ENCODE assay signal across 14 cellular contexts in genomic region chr3:99639579-99639978, GRCh38. TPM values are rescaled to one million over a fixed set of nuclear protein-coding genes. Genes with fewer than 3 reads are reported as not detected.
A peak's percentile ranks its signal among the peaks of the same experiment; 100 is the strongest.
DNase-seq lines count a peak whose midpoint lies in the region; ATAC-seq and TF ChIP-seq lines count a peak whose summit lies in the region.
"Had no signal": no experiment of that assay in that cellular context is flagged by ENCODE, and none has a peak within 500 bp of the region (broad histone marks: within the 10 kb centered on the region; RNA-seq: fewer than 3 reads in every experiment).

No MANE protein-coding gene starts in this region.

- no peaks in the 10 kb centered on the region for H3K9me3 Mint-ChIP-seq in HFFc6

- H3K4me1 Mint-ChIP-seq in HFFc6 (ENCODE audit: low read depth): peaks cover 84% of the 10 kb centered on the region

- TF ChIP-seq POLR2A in GM18505 (IDR thresholded peaks at IDR 0.05; ENCODE audit: borderline replicate concordance, extremely low read depth, insufficient read depth, insufficient read length): no peak

- CTCF ChIA-PET in A673 (lab: Charles Lee): no interaction called here

- DNase-seq in A673 (ENCODE audit: low spot score) (peak; percentile 49), HFFc6 (no peak), astrocyte of the spinal cord (ENCODE audit: low read depth, low spot score) (no peak), lower lobe of right lung (no peak), medulla oblongata (ENCODE audit: extremely low spot score) (no peak)
- DNase-seq: activated CD8-positive, alpha-beta memory T cell treated with anti-CD3 and anti-CD28 coated beads, Interleukin-2, amount 50 U/mL, for 4 hours; head of caudate nucleus; NCI-H1436 treated with DMSO at 0.1 percent for 48 hours; nucleus accumbens had no signal

- H3K4me1 ChIP-seq in A673 (ENCODE audit: insufficient read depth, low read length, poor library complexity, severe bottlenecking) (peaks cover 9% of the 10 kb centered on the region), lower lobe of right lung (peaks cover 23% of the 10 kb centered on the region)

- TF ChIP-seq CTCF in A673 (conservative IDR thresholded peaks at IDR 0.05; ENCODE audit: low read depth, low read length) (no peak), HFFc6 (IDR thresholded peaks at IDR 0.05) (no peak), astrocyte of the spinal cord (IDR thresholded peaks at IDR 0.05; ENCODE audit: low read depth, low read length) (no peak), lower lobe of right lung (IDR thresholded peaks at IDR 0.05) (no peak)

- BruUV-seq in A673 (replicated peaks; lab: Mats Ljungman, UMichigan): no TSS peak

- intact Hi-C loops in A673 (cut with micrococcal nuclease; ENCODE audit: unreplicated experiment) (no loop called here), lower lobe of right lung (cut with DNase I) (no loop called here)

- no peaks in the 10 kb centered on the region for H3K36me3 Mint-ChIP-seq in HFFc6 (ENCODE audit: low read depth)

- H3K27ac ChIP-seq in A673 (ENCODE audit: low read depth, low read length, poor library complexity, severe bottlenecking) (no peak overlapping the region), lower lobe of right lung (peak overlapping the region; percentile 81)

- H3K27ac Mint-ChIP-seq in HFFc6: no peak overlapping the region; the same call in 1 of the 2 replicates
- H3K27ac Mint-ChIP-seq: B cell had no signal

- H3K4me3 ChIP-seq in A673 (ENCODE audit: low read depth, low read length, poor library complexity, severe bottlenecking) (no peak overlapping the region), astrocyte of the spinal cord (ENCODE audit: low read depth, low read length) (peak overlapping the region; percentile 75), lower lobe of right lung (peak overlapping the region; percentile 62)
- H3K4me3 ChIP-seq: lung had no signal

- ATAC-seq in lower lobe of right lung: peak; percentile 29 to 63
- no peak for ATAC-seq in GM19035 (IDR thresholded peaks at IDR 0.05; ENCODE audit: unreplicated experiment)
- no peak for ATAC-seq in GM21423 (IDR thresholded peaks at IDR 0.05; ENCODE audit: unreplicated experiment)
- ATAC-seq in GM18505 (IDR thresholded peaks at IDR 0.05; ENCODE audit: unreplicated experiment): no peak

- H3K27me3 Mint-ChIP-seq in HFFc6 (ENCODE audit: insufficient read depth): peaks cover 3% of the 10 kb centered on the region; the same call in 1 of the 2 replicates

- in situ Hi-C loops in astrocyte of the spinal cord (cut with HindIII; ENCODE audit: low sequenced_read_pairs): no loop called here

- H3K9me3 ChIP-seq in A673 (ENCODE audit: low read depth, low read length, poor library complexity, severe bottlenecking) (no peaks in the 10 kb centered on the region), lower lobe of right lung (no peaks in the 10 kb centered on the region)

- POLR2A ChIA-PET in A673 (lab: Charles Lee; ENCODE audit: low non-redundant PET): no interaction called here

- H3K4me3 Mint-ChIP-seq in HFFc6: peak overlapping the region; percentile 94
- H3K4me3 Mint-ChIP-seq: B cell had no signal

- no peaks in the 10 kb centered on the region for H3K36me3 ChIP-seq in A673 (ENCODE audit: insufficient read depth, low read length, poor library complexity, severe bottlenecking)
- no peaks in the 10 kb centered on the region for H3K36me3 ChIP-seq in lower lobe of right lung

- H3K27me3 ChIP-seq in A673 (replicated peaks; ENCODE audit: insufficient read depth, low read depth, low read length, poor library complexity) (peaks cover 17% of the 10 kb centered on the region), lower lobe of right lung (ENCODE audit: low read depth) (peaks cover 7% of the 10 kb centered on the region)

RNA-seq across cellular contexts. Expression of gene COL8A1, which starts 1.2 kb away (rescaled TPM):
- 2.5 and 2.7 TPM in 2 replicates for total RNA-seq in A673 (2021)
- 10 to 100 TPM; 27.3 to 88.7 (median 30.1) TPM for total RNA-seq in HFFc6 (2021; fragmentation: NEBNext Ultra II Directional; extraction: Animal tissue kit (Norgen Biotek cat#: 25700))
- 56.1 TPM for total RNA-seq in lower lobe of right lung

Comparison
In these comparisons a context has a peak if more than half of its experiments do, and no peak if none do; other contexts are left out.
1. ATAC-seq: peak in lower lobe of right lung (2 of 2); none in GM19035 (single experiment), GM21423 (single experiment) and GM18505 (single experiment).